In genomic region chr2:183604065-183604464, GRCh38 we compare ENCODE assay signal across 29 cellular contexts.
"Had no signal": no experiment of that assay in that cellular context is flagged by ENCODE, and none has a peak within 500 bp of the region (broad histone marks: within the 10 kb centered on the region; RNA-seq: fewer than 3 reads in every experiment).

No MANE protein-coding gene starts in this region.

- FAIRE-seq: endometrium, endothelial cell of umbilical vein, frontal cortex had no signal

- DNase-seq: activated CD4-positive, alpha-beta memory T cell treated with anti-CD3 and anti-CD28 coated beads for 36 hours; activated CD4-positive, alpha-beta T cell treated with anti-CD3 and anti-CD28 coated beads for 36 hours; activated CD4-positive, alpha-beta T cell treated with anti-CD3 and anti-CD28 coated beads, Interleukin-2, amount 10 ng/mL, durations not matched to agents 24 days and 14 days; activated CD4-positive, CD25-positive, alpha-beta regulatory T cell; activated CD4-positive, CD25-positive, alpha-beta regulatory T cell treated with anti-CD3 and anti-CD28 coated beads, Interleukin-2, amount 50 U/mL, for 72 hours; activated CD8-positive, alpha-beta memory T cell treated with anti-CD3 and anti-CD28 coated beads, Interleukin-2, amount 10 ng/mL, durations not matched to agents 7 days and 5 days; activated CD8-positive, alpha-beta memory T cell treated with anti-CD3 and anti-CD28 coated beads, Interleukin-2, amount 50 U/mL, for 48 hours; activated CD8-positive, alpha-beta T cell treated with anti-CD3 and anti-CD28 coated beads, Interleukin-2, amount 10 ng/mL, durations not matched to agents 7 days and 5 days; activated gamma-delta T cell; activated naive CD4-positive, alpha-beta T cell; activated naive CD4-positive, alpha-beta T cell treated with anti-CD3 and anti-CD28 coated beads, Interleukin-2, amount 10 ng/mL, durations not matched to agents 7 days and 5 days; activated naive CD8-positive, alpha-beta T cell treated with anti-CD3 and anti-CD28 coated beads, Interleukin-2, amount 10 ng/mL, durations not matched to agents 7 days and 5 days; activated T-cell treated with anti-CD3 and anti-CD28 coated beads for 4 hours; activated T-cell treated with anti-CD3 and anti-CD28 coated beads, Interleukin-2, amount 50 U/mL, for 24 hours; activated T-cell treated with anti-CD3 and anti-CD28 coated beads, Interleukin-2, amount 50 U/mL, for 72 hours; central memory CD4-positive, alpha-beta T cell; cerebellar nuclear complex; colonic mucosa; effector CD8-positive, alpha-beta T cell; esophagus squamous epithelium; head of caudate nucleus; hypothalamus had no signal

- ATAC-seq: activated CD4-positive, alpha-beta T cell treated with anti-CD3 and anti-CD28 coated beads for 36 hours; activated CD8-positive, alpha-beta memory T cell treated with anti-CD3 and anti-CD28 coated beads, Interleukin-2, amount 10 ng/mL, durations not matched to agents 7 days and 5 days; activated CD8-positive, alpha-beta T cell treated with anti-CD3 and anti-CD28 coated beads, Interleukin-2, amount 10 ng/mL, durations not matched to agents 7 days and 5 days; activated naive CD4-positive, alpha-beta T cell treated with anti-CD3 and anti-CD28 coated beads, Interleukin-2, amount 50 U/mL, for 72 hours; activated T-cell treated with anti-CD3 and anti-CD28 coated beads, Interleukin-2, amount 50 U/mL, for 72 hours had no signal

- H3K4me3 ChIP-seq: ascending aorta, breast epithelium, cardiac muscle cell, colonic mucosa, esophagus squamous epithelium had no signal
